ENCODE assay signal across 8 cellular contexts in the genomic region with DNA sequence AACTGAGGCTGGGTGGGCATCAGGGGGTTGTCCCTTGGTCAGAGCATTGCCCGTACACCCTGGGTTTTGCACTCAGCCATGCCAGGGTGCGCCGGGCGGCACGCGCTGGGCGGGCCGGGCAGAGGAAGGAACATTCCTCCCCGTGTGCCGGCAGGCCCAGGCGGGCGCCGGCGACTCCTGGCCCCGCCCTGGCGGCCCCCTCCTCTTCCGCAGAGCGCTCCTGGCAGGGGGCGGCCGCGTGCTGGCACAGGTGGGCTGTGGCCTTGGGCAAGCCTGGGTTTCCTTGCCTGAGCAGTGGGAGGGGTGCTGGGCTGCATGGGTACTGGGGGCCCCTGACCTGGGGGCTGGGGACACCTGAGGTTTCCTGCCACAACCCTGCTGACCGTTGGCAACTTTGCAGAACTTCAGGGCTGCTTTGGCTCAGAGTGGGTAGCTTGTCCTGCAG. TPM values are rescaled to one million over a fixed set of nuclear protein-coding genes. Genes with fewer than 3 reads are reported as not detected.
DNase-seq lines count a peak whose midpoint lies in the region; ATAC-seq and TF ChIP-seq lines count a peak whose summit lies in the region.

No MANE protein-coding gene starts in this region.

- no peak for TF ChIP-seq CTCF in mammary epithelial cell (conservative IDR thresholded peaks at IDR 0.05 in 1 of 2, IDR thresholded peaks at IDR 0.05 in 1 of 2; ENCODE audit: extremely low read depth in 1 of 2, insufficient read depth in 1 of 2, low read depth in 1 of 2, low read length in 2 of 2)

- ATAC-seq in naive thymus-derived CD4-positive, alpha-beta T cell, result no peak
- ATAC-seq in HG03025 (IDR thresholded peaks at IDR 0.05; ENCODE audit: low FRiP score, unreplicated experiment), result no peak

- H3K27me3 Mint-ChIP-seq in CD4-positive, alpha-beta memory T cell, result no peaks in the 10 kb centered on the region
- no peaks in the 10 kb centered on the region for H3K27me3 Mint-ChIP-seq in naive thymus-derived CD4-positive, alpha-beta T cell

- no peaks in the 10 kb centered on the region for H4K20me1 ChIP-seq in mammary epithelial cell (ENCODE audit: insufficient read depth, low read length)

- H3K9ac ChIP-seq in mammary epithelial cell (ENCODE audit: insufficient read depth, low read length), result peak overlapping the region; percentile 59

- in situ Hi-C loops in mammary epithelial cell (cut with MboI; ENCODE audit: low sequenced_read_pairs in 2 of 2), result no loop called here

- H3K79me2 ChIP-seq in mammary epithelial cell (ENCODE audit: insufficient read depth, low read length), result peaks cover 37% of the 10 kb centered on the region

- no peak for DNase-seq in CD4-positive, alpha-beta memory T cell
- DNase-seq in NCI-H2081 treated with DMSO at 0.1 percent for 48 hours (lab: John Stamatoyannopoulos, UW), result peak; percentile 52
- peak; percentile 81 for DNase-seq in mammary epithelial cell
- no peak for DNase-seq in naive thymus-derived CD4-positive, alpha-beta T cell
- no peak for DNase-seq in putamen (ENCODE audit: low spot score)
- DNase-seq in activated CD4-positive, CD25-positive, alpha-beta regulatory T cell treated with anti-CD3 and anti-CD28 coated beads, Interleukin-2, amount 50 U/mL, for 72 hours, result no peak
- DNase-seq in superior temporal gyrus (ENCODE audit: extremely low spot score), result no peak

- intact Hi-C loops in CD4-positive, alpha-beta memory T cell (cut with micrococcal nuclease), result loop anchor here (5.0 kb wide), 1 partner anchor 46 kb away; the partner anchor contains the start of gene GRIFIN
- intact Hi-C loops in mammary epithelial cell (cut with micrococcal nuclease), result loop anchor here (1.0 to 5.0 kb wide), 3 partner anchors 32 to 109 kb away; partner anchors contain the start of genes BRAT1 and TTYH3
- intact Hi-C loops in naive thymus-derived CD4-positive, alpha-beta T cell (cut with micrococcal nuclease), result loop anchor here in 1 of 2 donors (2.0 to 5.0 kb wide), 3 partner anchors 15 to 116 kb away; partner anchors contain the start of gene GRIFIN

- H3K36me3 ChIP-seq in CD4-positive, alpha-beta memory T cell (ENCODE audit: insufficient read depth, low read length), result peaks cover 31% of the 10 kb centered on the region
- H3K36me3 ChIP-seq in mammary epithelial cell (ENCODE audit: insufficient read depth, low read length), result peaks cover 1% of the 10 kb centered on the region
- H3K36me3 ChIP-seq in naive thymus-derived CD4-positive, alpha-beta T cell (ENCODE audit: control insufficient read depth in 2 of 3, insufficient read depth in 3 of 3, low read length in 3 of 3), result peaks cover 0 to 48% (median 20%) of the 10 kb centered on the region in 3 experiments

- H2AFZ ChIP-seq in mammary epithelial cell (ENCODE audit: low read depth, low read length), result peak overlapping the region; percentile 59

- H3K27ac ChIP-seq in CD4-positive, alpha-beta memory T cell (ENCODE audit: low read depth, low read length), result peak overlapping the region; percentile 80
- H3K27ac ChIP-seq in mammary epithelial cell (ENCODE audit: insufficient read depth, low read depth, low read length), result peak overlapping the region; percentile 82
- H3K27ac ChIP-seq in naive thymus-derived CD4-positive, alpha-beta T cell (ENCODE audit: low read depth, low read length), result peak overlapping the region; percentile 78

- 0% methylated on average over 1 of the region's 22 CpGs for WGBS in mammary epithelial cell (ENCODE audit: low coverage, missing lambda C conversion rate)

- POLR2A ChIA-PET in CD4-positive, alpha-beta memory T cell (lab: Charles Lee; ENCODE audit: partially characterized antibody), result interaction anchor here (0.6 to 15.7 kb wide), 7 partner anchors 13 to 896 kb away, joined by 3 to 511 read pairs (median 5); partner anchors contain the start of gene IQCE
- POLR2A ChIA-PET in naive thymus-derived CD4-positive, alpha-beta T cell (lab: Charles Lee), result interaction anchor here (0.7 to 15.7 kb wide), 10 partner anchors 13 to 191 kb away, joined by 3 to 401 read pairs (median 4); partner anchors contain the start of gene BRAT1

- no peaks in the 10 kb centered on the region for H3K27me3 ChIP-seq in CD4-positive, alpha-beta memory T cell (ENCODE audit: insufficient read depth, low read length)
- no peaks in the 10 kb centered on the region for H3K27me3 ChIP-seq in mammary epithelial cell (ENCODE audit: insufficient read depth, low read length)
- no peaks in the 10 kb centered on the region for H3K27me3 ChIP-seq in naive thymus-derived CD4-positive, alpha-beta T cell (ENCODE audit: control insufficient read depth in 2 of 2, insufficient read depth in 2 of 2, low read length in 2 of 2)

- peaks cover 72% of the 10 kb centered on the region for H3K4me1 ChIP-seq in CD4-positive, alpha-beta memory T cell (ENCODE audit: insufficient read depth, low read length)
- H3K4me1 ChIP-seq in mammary epithelial cell (ENCODE audit: insufficient read depth, low read length), result peaks cover 68% of the 10 kb centered on the region
- H3K4me1 ChIP-seq in naive thymus-derived CD4-positive, alpha-beta T cell (ENCODE audit: control insufficient read depth in 2 of 2, insufficient read depth in 2 of 2, low read length in 2 of 2), result peaks cover 31 to 57% of the 10 kb centered on the region in 2 donors

- H3K9me3 ChIP-seq in CD4-positive, alpha-beta memory T cell (ENCODE audit: control insufficient read depth in 1 of 2, low read length in 2 of 2), result no peaks in the 10 kb centered on the region
- no peaks in the 10 kb centered on the region for H3K9me3 ChIP-seq in mammary epithelial cell (replicated peaks; ENCODE audit: insufficient read depth, low read length)
- no peaks in the 10 kb centered on the region for H3K9me3 ChIP-seq in naive thymus-derived CD4-positive, alpha-beta T cell (ENCODE audit: control insufficient read depth in 2 of 3, low read length in 3 of 3)

- no TSS peak for BruUV-seq in mammary epithelial cell (replicated peaks; lab: Mats Ljungman, UMichigan)

- peak overlapping the region; percentile 23 to 98 for H3K4me3 ChIP-seq in CD4-positive, alpha-beta memory T cell (ENCODE audit: low read length in 2 of 2)
- peak overlapping the region; percentile 5 to 30 (median 29) for H3K4me3 ChIP-seq in mammary epithelial cell (replicated peaks in 1 of 3; ENCODE audit: insufficient read depth in 1 of 3, low read depth in 2 of 3, low read length in 3 of 3)
- peak overlapping the region; percentile 94 for H3K4me3 ChIP-seq in naive thymus-derived CD4-positive, alpha-beta T cell (ENCODE audit: low read length)

- dilution Hi-C loops in mammary epithelial cell (cut with HindIII; ENCODE audit: low sequenced_read_pairs), result no loop called here

- no peaks in the 10 kb centered on the region for H3K9me3 Mint-ChIP-seq in CD4-positive, alpha-beta memory T cell
- peaks cover 0 to under 1% (median 0%) of the 10 kb centered on the region in 11 donors for H3K9me3 Mint-ChIP-seq in naive thymus-derived CD4-positive, alpha-beta T cell

- H3K4me3 Mint-ChIP-seq in CD4-positive, alpha-beta memory T cell, result peak overlapping the region; percentile 92 to 99 (median 97)
- H3K4me3 Mint-ChIP-seq in naive thymus-derived CD4-positive, alpha-beta T cell, result peak overlapping the region; percentile 86 to 99 (median 96)

- CTCF ChIA-PET in CD4-positive, alpha-beta memory T cell (lab: Charles Lee; ENCODE audit: partially characterized antibody), result no interaction called here
- CTCF ChIA-PET in mammary epithelial cell (lab: Charles Lee; ENCODE audit: low non-redundant PET), result no interaction called here
- CTCF ChIA-PET in naive thymus-derived CD4-positive, alpha-beta T cell (lab: Charles Lee), result interaction anchor here (1.0 to 1.2 kb wide), 2 partner anchors 15 to 45 kb away, joined by 3 to 4 read pairs; no protein-coding TSS in a partner anchor

- H3K27ac Mint-ChIP-seq in CD4-positive, alpha-beta memory T cell, result peak overlapping the region in 5 of 7 donors; percentile 22 to 99 (median 95)
- H3K27ac Mint-ChIP-seq in naive thymus-derived CD4-positive, alpha-beta T cell, result peak overlapping the region in 6 of 9 donors; percentile 83 to 94 (median 86)

- peak overlapping the region; percentile 93 for H3K4me2 ChIP-seq in mammary epithelial cell (ENCODE audit: insufficient read depth, low read depth, low read length)

- H3K36me3 Mint-ChIP-seq in CD4-positive, alpha-beta memory T cell, result peaks cover 18 to 49% of the 10 kb centered on the region in 2 donors
- H3K36me3 Mint-ChIP-seq in naive thymus-derived CD4-positive, alpha-beta T cell, result peaks cover 0 to 30% (median 4%) of the 10 kb centered on the region in 5 donors

- peaks cover 17 to 60% (median 44%) of the 10 kb centered on the region in 4 donors for H3K4me1 Mint-ChIP-seq in CD4-positive, alpha-beta memory T cell
- peaks cover 30 to 51% (median 36%) of the 10 kb centered on the region in 7 donors for H3K4me1 Mint-ChIP-seq in naive thymus-derived CD4-positive, alpha-beta T cell

RNA-seq across cellular contexts. Expression of gene LFNG, which starts 3.9 kb away (rescaled TPM):
- 100 to 1,000 TPM; 125 to 127 TPM for total RNA-seq in CD4-positive, alpha-beta memory T cell
- polyA plus RNA-seq in CD4-positive, alpha-beta memory T cell, result 1 to 10 TPM in 1 of 2 donors, under 1 TPM in 1; 0.09 to 4.1 TPM
- 100 to 1,000 TPM in 1 of 2 donors, 10 to 100 TPM in 1; 29.7 to 105 TPM for total RNA-seq in mammary epithelial cell
- 35.5 TPM for polyA plus RNA-seq in mammary epithelial cell
- polyA minus RNA-seq in mammary epithelial cell, result 15.9 TPM
- total RNA-seq in naive thymus-derived CD4-positive, alpha-beta T cell, result 100 to 1,000 TPM; 114 to 246 (median 151) TPM
- polyA plus RNA-seq in naive thymus-derived CD4-positive, alpha-beta T cell, result 1 to 10 TPM; 1.2 to 2.3 TPM

RNA-seq across cellular contexts. Expression of gene BRAT1, which starts 31.8 kb away (rescaled TPM):
- total RNA-seq in CD4-positive, alpha-beta memory T cell, result 10 to 100 TPM; 37.0 to 41.4 TPM
- polyA plus RNA-seq in CD4-positive, alpha-beta memory T cell, result 10 to 100 TPM; 24.2 to 42.4 TPM
- 10 to 100 TPM; 20.5 to 25.3 TPM for total RNA-seq in mammary epithelial cell
- 15.3 TPM for polyA plus RNA-seq in mammary epithelial cell
- polyA minus RNA-seq in mammary epithelial cell, result 20.8 TPM
- 10 to 100 TPM; 24.6 to 45.5 (median 37.0) TPM for total RNA-seq in naive thymus-derived CD4-positive, alpha-beta T cell
- 10 to 100 TPM; 23.4 to 58.9 TPM for polyA plus RNA-seq in naive thymus-derived CD4-positive, alpha-beta T cell

RNA-seq across cellular contexts. Expression of gene IQCE, which starts 35.3 kb away (rescaled TPM):
- 1 to 10 TPM; 8.2 to 9.4 TPM for total RNA-seq in CD4-positive, alpha-beta memory T cell
- polyA plus RNA-seq in CD4-positive, alpha-beta memory T cell, result 1 to 10 TPM in 1 of 2 donors, under 1 TPM in 1; 0.81 to 3.7 TPM
- 10 to 100 TPM; 13.3 to 15.1 TPM for total RNA-seq in mammary epithelial cell
- polyA plus RNA-seq in mammary epithelial cell, result 5.4 TPM
- 6.2 TPM for polyA minus RNA-seq in mammary epithelial cell
- 10 to 100 TPM in 1 of 5 experiments, 1 to 10 TPM in 4; 4.8 to 10.4 (median 7.5) TPM for total RNA-seq in naive thymus-derived CD4-positive, alpha-beta T cell
- polyA plus RNA-seq in naive thymus-derived CD4-positive, alpha-beta T cell, result 1 to 10 TPM; 1.6 to 1.9 TPM

RNA-seq across cellular contexts. Expression of gene GRIFIN, which starts 47.3 kb away (rescaled TPM):
- not detected for total RNA-seq in CD4-positive, alpha-beta memory T cell
- polyA plus RNA-seq in CD4-positive, alpha-beta memory T cell, result not detected
- total RNA-seq in mammary epithelial cell, result not detected
- not detected for polyA plus RNA-seq in mammary epithelial cell
- not detected for polyA minus RNA-seq in mammary epithelial cell
- not detected for total RNA-seq in naive thymus-derived CD4-positive, alpha-beta T cell
- not detected for polyA plus RNA-seq in naive thymus-derived CD4-positive, alpha-beta T cell

Comparison
In these comparisons a context has a peak if more than half of its experiments do, and no peak if none do; other contexts are left out.
1. DNase-seq: peak in NCI-H2081 treated with DMSO at 0.1 percent for 48 hours (single experiment) and mammary epithelial cell (single experiment); none in CD4-positive, alpha-beta memory T cell (0 of 5), naive thymus-derived CD4-positive, alpha-beta T cell (0 of 9), putamen (single experiment), activated CD4-positive, CD25-positive, alpha-beta regulatory T cell treated with anti-CD3 and anti-CD28 coated beads, Interleukin-2, amount 50 U/mL, for 72 hours (single experiment) and superior temporal gyrus (single experiment).
2. H3K4me3 ChIP-seq: peak in every context shown above with its lines; median percentile 94 in naive thymus-derived CD4-positive, alpha-beta T cell; 60 in CD4-positive, alpha-beta memory T cell; 29 in mammary epithelial cell.
3. Peak in every context shown above with its lines, with median percentiles within 50 percentile points of each other: H3K27ac ChIP-seq.